27 cellular contexts compared by ENCODE assay signal in genomic region chr6:28000351-28001045, GRCh38. TPM values are rescaled to one million over a fixed set of nuclear protein-coding genes. Genes with fewer than 3 reads are reported as not detected.
DNase-seq lines count a peak whose midpoint lies in the region; ATAC-seq, FAIRE-seq and TF ChIP-seq lines count a peak whose summit lies in the region.
"Had no signal": no experiment of that assay in that cellular context is flagged by ENCODE, and none has a peak within 500 bp of the region (broad histone marks: within the 10 kb centered on the region; RNA-seq: fewer than 3 reads in every experiment).

No MANE protein-coding gene starts in this region.

- 0 out of 2 replicates have a peak, but pooled peaks cover 2% of the 10 kb centered on the region for H3K23me2 ChIP-seq in H1 (ENCODE audit: low read depth, low read length)

- no peaks in the 10 kb centered on the region for H3K4me1 Mint-ChIP-seq in stimulated activated naive CD8-positive, alpha-beta T cell treated with anti-CD3 and anti-CD28 coated beads, Interleukin-15, amount 100 ng/mL, for 72 hours
- H3K4me1 Mint-ChIP-seq: CD4-positive, alpha-beta memory T cell; T-cell had no signal

- H3K4me2 ChIP-seq in H1 (ENCODE audit: insufficient read depth in 1 of 2, low read depth in 2 of 2, low read length in 2 of 2): no peak overlapping the region
- H3K4me2 ChIP-seq: BLaER1, PC-9 had no signal

- H3K9ac ChIP-seq in H1 (replicated peaks in 1 of 4; ENCODE audit: extremely low read depth in 1 of 4, low read depth in 3 of 4, low read length in 3 of 4): no peak overlapping the region
- H3K9ac ChIP-seq: BLaER1 had no signal

- peak; percentile 5 for DNase-seq in DMS53 (lab: John Stamatoyannopoulos, UW)
- DNase-seq in DMS53 treated with DMSO at 0.1 percent for 48 hours (lab: John Stamatoyannopoulos, UW; ENCODE audit: unreplicated experiment): no peak
- DNase-seq in NCI-H748 treated with DMSO at 0.1 percent for 48 hours (lab: John Stamatoyannopoulos, UW): peak; percentile 10
- DNase-seq in H1 (ENCODE audit: low read depth in 1 of 2, low spot score in 2 of 2): no peak
- DNase-seq in testis: peak; percentile 28
- DNase-seq in stimulated activated naive CD8-positive, alpha-beta T cell treated with anti-CD3 and anti-CD28 coated beads, Interleukin-15, amount 100 ng/mL, for 72 hours: no peak
- DNase-seq in hepatic stellate cell (ENCODE audit: low spot score): no peak
- DNase-seq: ACHN; CD4-positive, alpha-beta memory T cell; DMS79; Karpas-422; MV-4-11; NCI-H1105 treated with DMSO at 0.1 percent for 48 hours; NCI-H1694 treated with DMSO at 0.1 percent for 48 hours; NCI-H2081 treated with DMSO at 0.1 percent for 48 hours; NCI-H345; NCI-H524 treated with DMSO at 0.1 percent for 48 hours; PC-9; RPMI8226; SIG-M5; T-cell had no signal

- TF ChIP-seq EP300 in H1 (IDR thresholded peaks at IDR 0.05; ENCODE audit: borderline replicate concordance in 1 of 2, low read depth in 2 of 2, low read length in 2 of 2): no peak

- H3K9me3 ChIP-seq in H1 (ENCODE audit: insufficient read depth in 2 of 2, low read depth in 1 of 2, low read length in 1 of 2) (no peaks in the 10 kb centered on the region), testis (no peaks in the 10 kb centered on the region)
- H3K9me3 ChIP-seq: BLaER1 had no signal

- no peak for TF ChIP-seq RAD21 in H1 (IDR thresholded peaks at IDR 0.05 in 1 of 2, conservative IDR thresholded peaks at IDR 0.05 in 1 of 2; ENCODE audit: low read depth in 2 of 2, low read length in 2 of 2)

- intact Hi-C loops in testis (cut with DNase I; ENCODE audit: low total_unique reads): no loop called here

- H3K4ac ChIP-seq in H1 (replicated peaks; ENCODE audit: insufficient read length, low read depth, low read length): no peak overlapping the region

- peak overlapping the region; percentile 38; the same call in 1 of the 2 replicates for H4K8ac ChIP-seq in H1 (ENCODE audit: extremely low read depth, insufficient read depth, low read length)

- H3K27me3 ChIP-seq in H1 (replicated peaks in 1 of 4; ENCODE audit: control insufficient read depth in 3 of 4, extremely low read depth in 1 of 4, insufficient read depth in 3 of 4, low read length in 3 of 4): no peaks in the 10 kb centered on the region
- H3K27me3 ChIP-seq in testis: no peaks in the 10 kb centered on the region
- H3K27me3 ChIP-seq: BLaER1 had no signal

- FAIRE-seq in H1 (lab: Jason Lieb, UNC): no peak

- H4K20me1 ChIP-seq in H1 (replicated peaks in 1 of 2; ENCODE audit: control insufficient read depth in 1 of 2, insufficient read depth in 2 of 2, low read length in 2 of 2): no peaks in the 10 kb centered on the region
- H4K20me1 ChIP-seq: BLaER1 had no signal

- no peaks in the 10 kb centered on the region for H3K9me3 Mint-ChIP-seq in stimulated activated naive CD8-positive, alpha-beta T cell treated with anti-CD3 and anti-CD28 coated beads, Interleukin-15, amount 100 ng/mL, for 72 hours
- H3K9me3 Mint-ChIP-seq: IgD-negative memory B cell; T-cell; T-helper 2 cell treated with Interferon-gamma antibody and Interleukin-4, amounts not matched to agents 5 μg/mL and 100 μg/mL, for 36 hours had no signal

- H3K18ac ChIP-seq in H1 (ENCODE audit: extremely low read depth, low read length): no peak overlapping the region

- H2BK120ac ChIP-seq in H1 (replicated peaks; ENCODE audit: low read depth, low read length): no peak overlapping the region

- H3K36me3 ChIP-seq in H1 (ENCODE audit: control insufficient read depth in 2 of 4, insufficient read depth in 4 of 4, low read length in 3 of 4) (no peaks in the 10 kb centered on the region), testis (ENCODE audit: low read depth, missing control alignments) (no peaks in the 10 kb centered on the region)
- H3K36me3 ChIP-seq: BLaER1 had no signal

- H3K4me3 Mint-ChIP-seq in stimulated activated naive CD8-positive, alpha-beta T cell treated with anti-CD3 and anti-CD28 coated beads, Interleukin-15, amount 100 ng/mL, for 72 hours: no peak overlapping the region
- H3K4me3 Mint-ChIP-seq: CD4-positive, alpha-beta memory T cell; T-cell; T-helper 2 cell treated with Interferon-gamma antibody and Interleukin-4, amounts not matched to agents 5 μg/mL and 100 μg/mL, for 36 hours had no signal

- H2BK12ac ChIP-seq in H1 (ENCODE audit: low read depth, low read length): no peak overlapping the region

- H4K5ac ChIP-seq in H1 (ENCODE audit: insufficient read length, low read depth, low read length): no peak overlapping the region

- H3K27me3 Mint-ChIP-seq in stimulated activated naive CD8-positive, alpha-beta T cell treated with anti-CD3 and anti-CD28 coated beads, Interleukin-15, amount 100 ng/mL, for 72 hours: peaks cover 59% of the 10 kb centered on the region

- CTCF ChIA-PET in H1 (lab: Charles Lee; ENCODE audit: partially characterized antibody): no interaction called here

- no peak overlapping the region for H3K23ac ChIP-seq in H1 (ENCODE audit: insufficient read length)

- H2AK5ac ChIP-seq in H1 (ENCODE audit: low read depth, low read length): no peak overlapping the region

- H2BK20ac ChIP-seq in H1 (ENCODE audit: low read length): no peak overlapping the region

- H3K14ac ChIP-seq in H1 (ENCODE audit: insufficient read length): no peak overlapping the region

- no peaks in the 10 kb centered on the region; the same call in 1 of the 2 replicates for H3K79me1 ChIP-seq in H1 (ENCODE audit: low read depth, low read length)

- POLR2A ChIA-PET in H1 (lab: Charles Lee; ENCODE audit: partially characterized antibody): interaction anchor here (0.6 kb wide), 1 partner anchor 18 kb away, joined by 3 read pairs; no protein-coding TSS in a partner anchor

- H2AFZ ChIP-seq in H1 (ENCODE audit: low read length): no peak overlapping the region
- H2AFZ ChIP-seq: PC-9 had no signal

- H3K27ac ChIP-seq in H1 (ENCODE audit: low read depth, low read length): no peak overlapping the region
- H3K27ac ChIP-seq in testis: no peak overlapping the region
- H3K27ac ChIP-seq: 22Rv1, BLaER1, PC-9 had no signal

- H3K79me2 ChIP-seq in H1 (ENCODE audit: control insufficient read depth in 1 of 2, insufficient read depth in 2 of 2, low read length in 2 of 2): no peaks in the 10 kb centered on the region

- 0 out of 2 replicates have a peak overlapping the region, but pooled peaks have one; percentile 24 for H2BK15ac ChIP-seq in H1 (ENCODE audit: low read length)

- TF ChIP-seq CTCF in H1 (IDR thresholded peaks at IDR 0.05; ENCODE audit: control extremely low read depth in 1 of 3, insufficient read depth in 1 of 3, low read depth in 1 of 3, low read length in 3 of 3) (no peak), testis (IDR thresholded peaks at IDR 0.05) (no peak)

- no peak for TF ChIP-seq POLR2A in H1 (IDR thresholded peaks at IDR 0.05; ENCODE audit: control extremely low read depth in 1 of 2, low read depth in 2 of 2, low read length in 2 of 2)
- no peak for TF ChIP-seq POLR2A in testis (IDR thresholded peaks at IDR 0.05)

- 89% methylated on average over 13 of the region's 15 CpGs; no CpG with 5 or more reads in 1 of the 2 experiments for WGBS in H1 (ENCODE audit: extremely low coverage in 1 of 2, insufficient coverage in 1 of 2, insufficient read length in 1 of 2, insufficient replicate concordance in 2 of 2, low coverage in 1 of 2, low lambda C conversion rate in 2 of 2, missing lambda C conversion rate in 1 of 2), 2 experiments
- WGBS in testis, 2 donors: 22 to 34% methylated on average over 15 of the region's 15 CpGs

- H3K4me3 ChIP-seq in H1 (ENCODE audit: extremely low read depth in 1 of 4, insufficient read depth in 2 of 4, low read depth in 3 of 4, low read length in 4 of 4): no peak overlapping the region
- H3K4me3 ChIP-seq in testis: peak overlapping the region in 1 of 2 donors; percentile 31
- H3K4me3 ChIP-seq: BLaER1, PC-9 had no signal

- no peak overlapping the region for H2BK5ac ChIP-seq in H1 (ENCODE audit: low read depth, low read length)

- ATAC-seq in GM21737 (IDR thresholded peaks at IDR 0.05; ENCODE audit: unreplicated experiment): no peak
- ATAC-seq in stimulated activated naive CD8-positive, alpha-beta T cell treated with anti-CD3 and anti-CD28 coated beads, Interleukin-15, amount 100 ng/mL, for 72 hours: no peak
- ATAC-seq: T-cell had no signal

- H3K4me1 ChIP-seq in H1 (replicated peaks in 1 of 4; ENCODE audit: control insufficient read depth in 3 of 4, insufficient read depth in 4 of 4, low read length in 3 of 4) (peaks cover 6 to 27% (median 16%) of the 10 kb centered on the region in 4 experiments), testis (no peaks in the 10 kb centered on the region)
- H3K4me1 ChIP-seq: BLaER1 had no signal

- H3K27ac Mint-ChIP-seq in stimulated activated naive CD8-positive, alpha-beta T cell treated with anti-CD3 and anti-CD28 coated beads, Interleukin-15, amount 100 ng/mL, for 72 hours: no peak overlapping the region
- H3K27ac Mint-ChIP-seq: CD4-positive, alpha-beta memory T cell; IgD-negative memory B cell; T-cell; T-helper 2 cell treated with Interferon-gamma antibody and Interleukin-4, amounts not matched to agents 5 μg/mL and 100 μg/mL, for 36 hours had no signal

- H4K91ac ChIP-seq in H1 (replicated peaks; ENCODE audit: insufficient read length, low read length): no peak overlapping the region

- H3K56ac ChIP-seq in H1 (replicated peaks; ENCODE audit: insufficient read length, low read depth, low read length): no peak overlapping the region

TF ChIP-seq in H1, 55 proteins besides CTCF, POLR2A, EP300 and RAD21 (continues in another document):
- no peak for TF ChIP-seq SP4 (IDR thresholded peaks at IDR 0.05; ENCODE audit: low read length)

RNA-seq across cellular contexts. Expression of gene OR2B6, which starts 43.5 kb away (rescaled TPM):
- not detected in 2 replicates for total RNA-seq in H1 (2021; fragmentation: NEBNext Ultra II Directional; extraction: Animal tissue kit (Norgen Biotek cat#: 25700))
- polyA plus RNA-seq in H1 (2011; rRNA removed): 0.26 and 0.46 TPM in 2 replicates
- polyA plus RNA-seq in H1 (2011; cell fraction: cytosol; rRNA removed): 0.43 TPM
- polyA plus RNA-seq in H1 (2011; cell fraction: nucleus; rRNA removed): 1.5 TPM
- not detected in 4 replicates for polyA plus RNA-seq in H1 (2012, experiment 1 of 2)
- not detected for polyA plus RNA-seq in H1 (2012, experiment 2 of 2)
- not detected for polyA plus RNA-seq in H1 (2013, experiment 1 of 2)
- not detected for polyA plus RNA-seq in H1 (2013, experiment 2 of 2)
- not detected in 2 replicates for polyA minus RNA-seq in H1 (2011; rRNA and poly(A)+ RNA removed)
- polyA minus RNA-seq in H1 (2011; cell fraction: cytosol; rRNA and poly(A)+ RNA removed): not detected
- 2.6 TPM for polyA minus RNA-seq in H1 (2011; cell fraction: nucleus; rRNA and poly(A)+ RNA removed)
- 1 to 10 TPM in 1 of 2 donors, not detected in 1; 1.0 TPM for total RNA-seq in testis
- not detected for polyA plus RNA-seq in testis (ENCODE audit: insufficient read depth, low read depth, low replicate concordance)
- total RNA-seq: CD4-positive, alpha-beta memory T cell; H4; T-cell had no signal
- polyA plus RNA-seq: CD4-positive, alpha-beta memory T cell; IgD-negative memory B cell had no signal

Comparison
In these comparisons a context has a peak if more than half of its experiments do, and no peak if none do; other contexts are left out.
1. DNase-seq: peak in DMS53 (single experiment), NCI-H748 treated with DMSO at 0.1 percent for 48 hours (single experiment) and testis (single experiment); none in DMS53 treated with DMSO at 0.1 percent for 48 hours (single experiment), H1 (0 of 2), stimulated activated naive CD8-positive, alpha-beta T cell treated with anti-CD3 and anti-CD28 coated beads, Interleukin-15, amount 100 ng/mL, for 72 hours (0 of 2) and hepatic stellate cell (single experiment).